Comparison of ENCODE assay signal across 7 cellular contexts in the genomic region with DNA sequence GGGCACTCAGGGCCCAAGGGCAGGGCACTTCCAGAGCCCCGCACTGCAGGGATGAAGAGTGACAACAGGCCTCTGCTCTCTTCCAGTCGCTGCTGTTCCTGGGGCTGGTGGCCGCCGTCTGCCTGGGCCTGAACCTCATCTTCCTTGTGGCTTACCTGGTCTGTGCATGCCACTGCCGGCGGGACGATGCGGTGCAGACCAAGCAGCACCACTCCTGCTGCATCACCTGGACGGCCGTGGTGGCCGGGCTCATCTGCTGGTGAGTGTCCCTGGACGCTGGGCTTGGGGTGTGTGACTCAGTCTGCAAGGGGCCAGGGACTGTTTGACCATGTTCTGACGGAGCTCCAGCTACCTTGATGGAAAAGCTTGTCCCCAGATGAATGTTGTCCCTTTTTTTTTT. TPM values are rescaled to one million over a fixed set of nuclear protein-coding genes. Genes with fewer than 3 reads are reported as not detected.
"Had no signal": no experiment of that assay in that cellular context is flagged by ENCODE, and none has a peak within 500 bp of the region (broad histone marks: within the 10 kb centered on the region; RNA-seq: fewer than 3 reads in every experiment).

No MANE protein-coding gene starts in this region.

- H3K4me3 ChIP-seq: K562 had no signal

- H3K27ac ChIP-seq: HL-60 had no signal

- DNase-seq: IMR-90 had no signal

- ATAC-seq: HepG2, K562 had no signal

RNA-seq across cellular contexts. Expression of a gene that starts 51.6 kb away (rescaled TPM):
- total RNA-seq: HepG2, HT-29, HT1080, IMR-90, K562 had no signal
- polyA plus RNA-seq: HepG2, IgD-negative memory B cell, IMR-90, K562 had no signal
